1 cellular context compared by ENCODE assay signal in genomic region chrX:30610050-30610449, GRCh38.
TF ChIP-seq lines count a peak whose summit lies in the region.

No MANE protein-coding gene starts in this region.

TF ChIP-seq in GM23338, 12 proteins besides CTCF, POLR2A, EP300 and RAD21 (continued from another document):
- TF ChIP-seq REST (IDR thresholded peaks at IDR 0.05; ENCODE audit: unreplicated experiment): no peak
- TF ChIP-seq POLR2AphosphoS5 (IDR thresholded peaks at IDR 0.05; ENCODE audit: low read depth): no peak
- no peak for TF ChIP-seq ZNF462 (CRISPR knock-in tag; IDR thresholded peaks at IDR 0.05)
- TF ChIP-seq ZNF331 (CRISPR knock-in tag; IDR thresholded peaks at IDR 0.05; ENCODE audit: low read depth): no peak
- TF ChIP-seq JUNB (IDR thresholded peaks at IDR 0.05; ENCODE audit: unreplicated experiment): no peak
- TF ChIP-seq NANOG (IDR thresholded peaks at IDR 0.05; ENCODE audit: borderline replicate concordance): no peak
